In the genomic region with DNA sequence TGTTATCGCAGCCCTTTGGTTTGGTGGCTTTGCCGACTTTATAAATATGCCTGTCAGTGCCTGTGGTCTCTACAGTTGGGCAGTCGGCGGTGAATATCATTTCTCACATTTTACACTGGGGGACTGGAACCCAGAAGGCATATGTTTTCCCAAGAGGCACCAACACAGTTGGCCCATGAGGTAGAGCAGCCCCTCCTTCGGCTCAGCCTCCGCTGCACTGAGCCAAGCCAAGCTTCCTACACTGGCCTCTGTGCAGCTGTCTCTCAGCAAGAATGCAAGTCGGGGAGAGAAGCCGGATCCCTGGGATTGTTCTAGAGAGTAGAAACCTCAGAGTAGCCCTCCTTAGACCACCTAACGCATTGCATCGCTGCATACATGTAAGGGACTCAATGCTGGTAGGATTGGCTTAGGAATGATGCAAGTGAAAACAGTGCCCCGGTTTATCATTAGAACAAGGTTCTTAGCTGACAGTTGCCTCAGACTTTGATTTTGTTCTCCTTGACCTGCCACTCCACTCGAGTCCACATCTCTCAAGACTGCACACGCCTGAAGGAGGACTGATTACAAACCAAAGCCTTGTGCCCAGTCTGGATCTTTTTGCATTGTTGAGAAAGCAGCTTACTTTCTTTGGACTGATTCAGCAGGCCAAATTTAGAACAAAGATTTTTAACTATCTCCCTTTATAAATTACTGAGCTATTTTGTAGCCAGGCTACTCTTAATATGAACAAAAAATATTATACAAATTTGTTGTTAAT, we compare ENCODE assay signal across 17 cellular contexts.
DNase-seq lines count a peak whose midpoint lies in the region; TF ChIP-seq lines count a peak whose summit lies in the region.
"Had no signal": no experiment of that assay in that cellular context is flagged by ENCODE, and none has a peak within 500 bp of the region (broad histone marks: within the 10 kb centered on the region; RNA-seq: fewer than 3 reads in every experiment).

No MANE protein-coding gene starts in this region.

- H3K36me3 Mint-ChIP-seq in progenitor cell of endocrine pancreas (ENCODE audit: insufficient read depth): peaks cover 11% of the 10 kb centered on the region

- no peak for TF ChIP-seq CTCF in AG10803 (conservative IDR thresholded peaks at IDR 0.05; ENCODE audit: low read length)
- no peak for TF ChIP-seq CTCF in left ventricle myocardium inferior (IDR thresholded peaks at IDR 0.05; ENCODE audit: borderline replicate concordance)
- no peak for TF ChIP-seq CTCF in progenitor cell of endocrine pancreas (IDR thresholded peaks at IDR 0.05; ENCODE audit: unreplicated experiment)

- no peak overlapping the region for H3K9ac ChIP-seq in rectal smooth muscle tissue (ENCODE audit: low read length)
- H3K9ac ChIP-seq: parathyroid adenoma had no signal

- H3K36me3 ChIP-seq in left ventricle myocardium inferior: peaks cover 9% of the 10 kb centered on the region
- no peaks in the 10 kb centered on the region for H3K36me3 ChIP-seq in rectal smooth muscle tissue (ENCODE audit: control insufficient read depth, insufficient read depth, low read length)

- peak; percentile 56 for DNase-seq in AG10803 (ENCODE audit: low read depth)
- DNase-seq in NCI-H2171 treated with DMSO at 0.1 percent for 48 hours (lab: John Stamatoyannopoulos, UW): peak; percentile 64
- DNase-seq in left ventricle myocardium inferior: no peak
- DNase-seq in stimulated activated naive CD4-positive, alpha-beta T cell (lab: John Stamatoyannopoulos, UW): no peak
- DNase-seq in islet precursor cell: no peak
- DNase-seq in ecto neural progenitor cell (ENCODE audit: low spot score): no peak
- DNase-seq in progenitor cell of endocrine pancreas (ENCODE audit: low spot score, unreplicated experiment): no peak
- DNase-seq: CD4-positive, alpha-beta memory T cell; cerebellar nuclear complex; left colon; mucosa of descending colon; NCI-H2029; NCI-H510A; stimulated activated CD4-positive, alpha-beta T cell treated with anti-CD3 and anti-CD28 coated beads, Interleukin-15, amount 100 ng/mL, for 24 hours; stimulated activated naive CD4-positive, alpha-beta T cell treated with Interleukin-2 at 50 U/mL for 16 hours had no signal

- no peak overlapping the region for H3K4me3 Mint-ChIP-seq in progenitor cell of endocrine pancreas (ENCODE audit: low read depth)
- H3K4me3 Mint-ChIP-seq: CD4-positive, alpha-beta memory T cell had no signal

- no peaks in the 10 kb centered on the region for H3K27me3 ChIP-seq in left ventricle myocardium inferior (ENCODE audit: low read depth)
- H3K27me3 ChIP-seq in rectal smooth muscle tissue (ENCODE audit: control insufficient read depth, insufficient read depth, low read length): no peaks in the 10 kb centered on the region

- H3K27me3 Mint-ChIP-seq in progenitor cell of endocrine pancreas: no peaks in the 10 kb centered on the region
- H3K27me3 Mint-ChIP-seq: CD4-positive, alpha-beta memory T cell had no signal

- no peaks in the 10 kb centered on the region for H3K9me3 ChIP-seq in left ventricle myocardium inferior (replicated peaks)
- H3K9me3 ChIP-seq: mucosa of descending colon had no signal

- H3K4me3 ChIP-seq in AG10803 (ENCODE audit: low read length): no peak overlapping the region
- H3K4me3 ChIP-seq in left ventricle myocardium inferior: no peak overlapping the region
- H3K4me3 ChIP-seq in rectal smooth muscle tissue (ENCODE audit: low read length): no peak overlapping the region
- H3K4me3 ChIP-seq: mucosa of descending colon had no signal

- peaks cover 30% of the 10 kb centered on the region for H3K4me1 Mint-ChIP-seq in progenitor cell of endocrine pancreas (ENCODE audit: low read depth)

- intact Hi-C loops in left ventricle myocardium inferior (cut with micrococcal nuclease): no loop called here

- no peaks in the 10 kb centered on the region for H3K9me3 Mint-ChIP-seq in progenitor cell of endocrine pancreas (ENCODE audit: low read depth)
- H3K9me3 Mint-ChIP-seq: CD4-positive, alpha-beta memory T cell had no signal

- H3K27ac ChIP-seq in left ventricle myocardium inferior (replicated peaks): peak overlapping the region; percentile 55
- peak overlapping the region; percentile 66 for H3K27ac ChIP-seq in rectal smooth muscle tissue (ENCODE audit: low read depth, low read length)
- H3K27ac ChIP-seq: parathyroid adenoma had no signal

- H3K27ac Mint-ChIP-seq in progenitor cell of endocrine pancreas: no peak overlapping the region

- H3K4me1 ChIP-seq in left ventricle myocardium inferior: peaks cover 75% of the 10 kb centered on the region
- H3K4me1 ChIP-seq in rectal smooth muscle tissue (ENCODE audit: control insufficient read depth, insufficient read depth, low read length): peaks cover 51% of the 10 kb centered on the region
- H3K4me1 ChIP-seq: parathyroid adenoma had no signal

Comparison
In these comparisons a context has a peak if more than half of its experiments do, and no peak if none do; other contexts are left out.
1. DNase-seq: peak in AG10803 (single experiment) and NCI-H2171 treated with DMSO at 0.1 percent for 48 hours (single experiment); none in left ventricle myocardium inferior (single experiment), stimulated activated naive CD4-positive, alpha-beta T cell (0 of 6), islet precursor cell (single experiment), ecto neural progenitor cell (single experiment) and progenitor cell of endocrine pancreas (single experiment).